ENCODE assay signal across 20 cellular contexts in genomic region chr11:128862913-128863660, GRCh38. TPM values are rescaled to one million over a fixed set of nuclear protein-coding genes. Genes with fewer than 3 reads are reported as not detected.
DNase-seq lines count a peak whose midpoint lies in the region; ATAC-seq and TF ChIP-seq lines count a peak whose summit lies in the region.
"Had no signal": no experiment of that assay in that cellular context is flagged by ENCODE, and none has a peak within 500 bp of the region (broad histone marks: within the 10 kb centered on the region; RNA-seq: fewer than 3 reads in every experiment).

No MANE protein-coding gene starts in this region.

- DNase-seq in AG08395 (ENCODE audit: low spot score) (peak; percentile 64), HCEC 1CT (peak; percentile 58), astrocyte of the hippocampus (ENCODE audit: low read depth, low spot score) (peak; percentile 51), iris pigment epithelial cell (ENCODE audit: low read depth) (peak; percentile 61), chondrocyte (ENCODE audit: low spot score) (no peak), left lobe of liver (ENCODE audit: low spot score) (no peak), hippocampal formation (lab: John Stamatoyannopoulos, UW) (no peak)
- DNase-seq: activated CD4-positive, alpha-beta T cell treated with anti-CD3 and anti-CD28 coated beads, Interleukin-2, amount 50 U/mL, for 48 hours; activated effector memory CD4-positive, alpha-beta T cell treated with Interleukin-2 at 50 U/mL for 16 hours; CD4-positive, alpha-beta T cell; islet precursor cell; NCI-H2171 treated with DMSO at 0.1 percent for 48 hours; OCI-M1; right cardiac atrium; stimulated activated naive CD4-positive, alpha-beta T cell treated with Interleukin-2 at 50 U/mL for 16 hours had no signal

- peaks cover 26% of the 10 kb centered on the region for H3K4me1 Mint-ChIP-seq in chondrocyte (ENCODE audit: low read depth)

- H3K9me3 Mint-ChIP-seq in chondrocyte (ENCODE audit: low read depth) = no peaks in the 10 kb centered on the region
- H3K9me3 Mint-ChIP-seq: CD4-positive, alpha-beta T cell; central memory CD8-positive, alpha-beta T cell; T-helper 1 cell treated with Interleukin-12 subunit alpha and Interleukin-12 subunit beta and Interleukin-4 antibody, amounts not matched to agents 30 μg/mL and 1 μg/mL, for 36 hours had no signal

- H3K36me3 Mint-ChIP-seq in chondrocyte (ENCODE audit: low read depth) = no peaks in the 10 kb centered on the region

- ATAC-seq in GM19467 (IDR thresholded peaks at IDR 0.05; ENCODE audit: unreplicated experiment) (no peak), left lobe of liver (no peak)
- ATAC-seq: esophagus mucosa had no signal

- TF ChIP-seq CTCF in chondrocyte (IDR thresholded peaks at IDR 0.05) = no peak

- no peak overlapping the region for H3K27ac Mint-ChIP-seq in chondrocyte (ENCODE audit: unreplicated experiment)
- H3K27ac Mint-ChIP-seq: CD4-positive, alpha-beta T cell; T-helper 1 cell treated with Interleukin-12 subunit alpha and Interleukin-12 subunit beta and Interleukin-4 antibody, amounts not matched to agents 30 μg/mL and 1 μg/mL, for 36 hours had no signal

- no peaks in the 10 kb centered on the region for H3K27me3 Mint-ChIP-seq in chondrocyte (ENCODE audit: low read depth)
- H3K27me3 Mint-ChIP-seq: CD4-positive, alpha-beta T cell; central memory CD8-positive, alpha-beta T cell had no signal

- H3K4me3 Mint-ChIP-seq in chondrocyte (ENCODE audit: unreplicated experiment) = no peak overlapping the region
- H3K4me3 Mint-ChIP-seq: CD4-positive, alpha-beta T cell; central memory CD8-positive, alpha-beta T cell; T-helper 1 cell treated with Interleukin-12 subunit alpha and Interleukin-12 subunit beta and Interleukin-4 antibody, amounts not matched to agents 30 μg/mL and 1 μg/mL, for 36 hours had no signal

RNA-seq across cellular contexts. Expression of gene KCNJ1, which starts 4.0 kb away (rescaled TPM):
- not detected in 3 replicates for total RNA-seq in chondrocyte
- total RNA-seq in left lobe of liver = not detected
- total RNA-seq: esophagus mucosa had no signal

RNA-seq across cellular contexts. Expression of gene KCNJ5, which starts 28.1 kb away (rescaled TPM):
- total RNA-seq in chondrocyte = 0.15 to 0.18 TPM in 2 of 3 replicates, not detected in the other
- 0.13 TPM for total RNA-seq in left lobe of liver
- total RNA-seq: myocyte had no signal

Comparison
In these comparisons a context has a peak if more than half of its experiments do, and no peak if none do; other contexts are left out.
1. DNase-seq: peak in AG08395 (single experiment), HCEC 1CT (single experiment), astrocyte of the hippocampus (single experiment) and iris pigment epithelial cell (single experiment); none in chondrocyte (single experiment), left lobe of liver (single experiment) and hippocampal formation (0 of 2).